22 cellular contexts compared by ENCODE assay signal in genomic region chr1:189323090-189323489, GRCh38.
DNase-seq lines count a peak whose midpoint lies in the region; ATAC-seq, FAIRE-seq and TF ChIP-seq lines count a peak whose summit lies in the region.
"Had no signal": no experiment of that assay in that cellular context is flagged by ENCODE, and none has a peak within 500 bp of the region (broad histone marks: within the 10 kb centered on the region; RNA-seq: fewer than 3 reads in every experiment).

No MANE protein-coding gene starts in this region.

- FAIRE-seq in HTR-8/SVneo (lab: Jason Lieb, UNC): no peak
- FAIRE-seq in astrocyte (lab: Jason Lieb, UNC): no peak

- TF ChIP-seq CTCF in astrocyte (IDR thresholded peaks at IDR 0.05; ENCODE audit: insufficient read depth, low read depth, low read length): no peak
- no peak for TF ChIP-seq CTCF in fibroblast of pulmonary artery (IDR thresholded peaks at IDR 0.05; ENCODE audit: low read length, missing control alignments)

- H3K4me1 Mint-ChIP-seq in astrocyte (ENCODE audit: low read depth, unreplicated experiment): peaks cover 5% of the 10 kb centered on the region
- H3K4me1 Mint-ChIP-seq in activated T-cell treated with anti-CD3 and anti-CD28 coated beads, Interleukin-2, amount 50 U/mL, for 4 hours (ENCODE audit: low read depth): no peaks in the 10 kb centered on the region
- H3K4me1 Mint-ChIP-seq: CD4-positive, alpha-beta memory T cell had no signal

- no peaks in the 10 kb centered on the region for H3K27me3 ChIP-seq in astrocyte (ENCODE audit: insufficient read depth, low read length)
- H3K27me3 ChIP-seq: BLaER1 had no signal

- H3K4me3 ChIP-seq in astrocyte (ENCODE audit: insufficient read depth, low read depth, low read length) (no peak overlapping the region), fibroblast of pulmonary artery (replicated peaks; ENCODE audit: low read depth, low read length) (no peak overlapping the region)
- H3K4me3 ChIP-seq: BLaER1 had no signal

- no peak overlapping the region for H3K9ac ChIP-seq in astrocyte (ENCODE audit: low read length)
- H3K9ac ChIP-seq: BLaER1 had no signal

- H3K4me1 ChIP-seq in astrocyte (ENCODE audit: insufficient read depth, low read length): no peaks in the 10 kb centered on the region
- H3K4me1 ChIP-seq: BLaER1 had no signal

- no peak overlapping the region for H3K27ac ChIP-seq in astrocyte (ENCODE audit: low read depth, low read length)
- H3K27ac ChIP-seq: BLaER1, HL-60 had no signal

- H3K79me2 ChIP-seq in astrocyte (ENCODE audit: insufficient read depth, low read length): no peaks in the 10 kb centered on the region

- H3K4me2 ChIP-seq in astrocyte (ENCODE audit: low read length): no peak overlapping the region
- H3K4me2 ChIP-seq: BLaER1 had no signal

- H3K9me3 Mint-ChIP-seq in astrocyte (ENCODE audit: unreplicated experiment): peaks cover 2% of the 10 kb centered on the region
- peaks cover 10% of the 10 kb centered on the region for H3K9me3 Mint-ChIP-seq in activated T-cell treated with anti-CD3 and anti-CD28 coated beads, Interleukin-2, amount 50 U/mL, for 4 hours

- H3K4me3 Mint-ChIP-seq in astrocyte (ENCODE audit: unreplicated experiment): no peak overlapping the region
- H3K4me3 Mint-ChIP-seq in activated T-cell treated with anti-CD3 and anti-CD28 coated beads, Interleukin-2, amount 50 U/mL, for 4 hours: no peak overlapping the region
- H3K4me3 Mint-ChIP-seq: CD4-positive, alpha-beta memory T cell had no signal

- ATAC-seq in HG03571 (IDR thresholded peaks at IDR 0.05; ENCODE audit: unreplicated experiment): no peak
- ATAC-seq in activated T-cell treated with anti-CD3 and anti-CD28 coated beads, Interleukin-2, amount 50 U/mL, for 4 hours: no peak
- ATAC-seq: Right ventricle myocardium inferior had no signal

- H3K36me3 ChIP-seq in astrocyte (ENCODE audit: insufficient read depth, low read length): no peaks in the 10 kb centered on the region
- H3K36me3 ChIP-seq: BLaER1 had no signal

- H3K27me3 Mint-ChIP-seq in astrocyte (ENCODE audit: low read depth, unreplicated experiment): no peaks in the 10 kb centered on the region
- no peaks in the 10 kb centered on the region for H3K27me3 Mint-ChIP-seq in activated T-cell treated with anti-CD3 and anti-CD28 coated beads, Interleukin-2, amount 50 U/mL, for 4 hours (ENCODE audit: low read depth)
- H3K27me3 Mint-ChIP-seq: CD4-positive, alpha-beta memory T cell had no signal

- DNase-seq in COLO829 (ENCODE audit: low spot score) (peak; percentile 11), HTR-8/SVneo (ENCODE audit: insufficient read length, low spot score) (peak; percentile 9), astrocyte (ENCODE audit: low read depth) (peak; percentile 36), fibroblast of pulmonary artery (ENCODE audit: low read depth) (peak; percentile 36), NCI-H510A (lab: John Stamatoyannopoulos, UW) (no peak), AG20443 (ENCODE audit: low spot score) (no peak)
- no peak for DNase-seq in activated T-cell treated with anti-CD3 and anti-CD28 coated beads, Interleukin-2, amount 50 U/mL, for 4 hours
- DNase-seq: 8988T; Calu3; CD4-positive, alpha-beta memory T cell; DMS53; H7; MM.1S; NCI-H1105; NCI-H2081; NCI-H2171 treated with DMSO at 0.1 percent for 48 hours; NCI-H446 treated with DMSO at 0.1 percent for 48 hours; NCI-H774 had no signal

- H4K20me1 ChIP-seq in astrocyte (ENCODE audit: insufficient read depth, low read length): no peaks in the 10 kb centered on the region
- H4K20me1 ChIP-seq: BLaER1 had no signal

- H2AFZ ChIP-seq in astrocyte (ENCODE audit: low read depth, low read length): peak overlapping the region; percentile 15

- H3K9me3 ChIP-seq in astrocyte (ENCODE audit: insufficient read depth, low read depth, low read length): no peaks in the 10 kb centered on the region
- H3K9me3 ChIP-seq: BLaER1 had no signal

- no peak overlapping the region for H3K27ac Mint-ChIP-seq in astrocyte (ENCODE audit: unreplicated experiment)
- H3K27ac Mint-ChIP-seq: CD4-positive, alpha-beta memory T cell had no signal

- H3K36me3 Mint-ChIP-seq in astrocyte (ENCODE audit: low read depth, unreplicated experiment): no peaks in the 10 kb centered on the region
- no peaks in the 10 kb centered on the region for H3K36me3 Mint-ChIP-seq in activated T-cell treated with anti-CD3 and anti-CD28 coated beads, Interleukin-2, amount 50 U/mL, for 4 hours (ENCODE audit: insufficient read depth)
- H3K36me3 Mint-ChIP-seq: CD4-positive, alpha-beta memory T cell had no signal

Comparison
In these comparisons a context has a peak if more than half of its experiments do, and no peak if none do; other contexts are left out.
1. DNase-seq: peak in COLO829 (single experiment), HTR-8/SVneo (single experiment), astrocyte (single experiment) and fibroblast of pulmonary artery (single experiment); none in activated T-cell treated with anti-CD3 and anti-CD28 coated beads, Interleukin-2, amount 50 U/mL, for 4 hours (single experiment), NCI-H510A (single experiment) and AG20443 (single experiment).